Comparison of ENCODE assay signal across 1 cellular context in the genomic region with DNA sequence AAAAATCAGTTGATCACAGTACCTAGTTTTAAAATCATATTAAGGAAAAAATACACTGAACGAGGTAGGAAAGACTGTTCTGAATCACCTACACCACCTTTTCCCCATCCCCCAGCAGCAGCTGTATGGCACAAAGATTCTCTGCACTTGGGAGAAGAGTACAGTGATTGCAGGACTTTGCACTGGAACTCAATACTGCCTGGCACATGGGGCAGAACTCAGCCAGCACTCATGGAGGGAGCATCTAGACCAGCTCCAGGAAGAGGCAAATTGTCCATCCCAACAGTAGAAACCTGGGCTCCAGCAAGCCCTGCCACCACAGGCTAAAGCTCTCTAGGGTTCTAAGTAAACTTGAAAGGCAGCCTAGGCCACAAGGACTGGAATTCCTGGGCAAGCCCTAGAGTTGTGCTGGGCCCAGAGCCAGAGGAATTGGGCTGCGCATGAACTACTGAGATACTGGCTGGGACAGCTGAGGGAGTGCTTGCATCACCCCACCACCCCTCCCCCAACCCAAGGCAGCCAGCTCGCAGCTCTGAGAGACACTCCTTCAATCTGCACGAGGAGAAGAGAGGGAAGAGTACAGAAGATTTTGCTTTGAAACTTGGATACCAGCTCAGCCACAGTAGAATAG.
TF ChIP-seq lines count a peak whose summit lies in the region.

No MANE protein-coding gene starts in this region.

TF ChIP-seq in GM23338, 12 proteins besides CTCF, POLR2A, EP300 and RAD21 (continued from another document):
- TF ChIP-seq, protein P1, sequence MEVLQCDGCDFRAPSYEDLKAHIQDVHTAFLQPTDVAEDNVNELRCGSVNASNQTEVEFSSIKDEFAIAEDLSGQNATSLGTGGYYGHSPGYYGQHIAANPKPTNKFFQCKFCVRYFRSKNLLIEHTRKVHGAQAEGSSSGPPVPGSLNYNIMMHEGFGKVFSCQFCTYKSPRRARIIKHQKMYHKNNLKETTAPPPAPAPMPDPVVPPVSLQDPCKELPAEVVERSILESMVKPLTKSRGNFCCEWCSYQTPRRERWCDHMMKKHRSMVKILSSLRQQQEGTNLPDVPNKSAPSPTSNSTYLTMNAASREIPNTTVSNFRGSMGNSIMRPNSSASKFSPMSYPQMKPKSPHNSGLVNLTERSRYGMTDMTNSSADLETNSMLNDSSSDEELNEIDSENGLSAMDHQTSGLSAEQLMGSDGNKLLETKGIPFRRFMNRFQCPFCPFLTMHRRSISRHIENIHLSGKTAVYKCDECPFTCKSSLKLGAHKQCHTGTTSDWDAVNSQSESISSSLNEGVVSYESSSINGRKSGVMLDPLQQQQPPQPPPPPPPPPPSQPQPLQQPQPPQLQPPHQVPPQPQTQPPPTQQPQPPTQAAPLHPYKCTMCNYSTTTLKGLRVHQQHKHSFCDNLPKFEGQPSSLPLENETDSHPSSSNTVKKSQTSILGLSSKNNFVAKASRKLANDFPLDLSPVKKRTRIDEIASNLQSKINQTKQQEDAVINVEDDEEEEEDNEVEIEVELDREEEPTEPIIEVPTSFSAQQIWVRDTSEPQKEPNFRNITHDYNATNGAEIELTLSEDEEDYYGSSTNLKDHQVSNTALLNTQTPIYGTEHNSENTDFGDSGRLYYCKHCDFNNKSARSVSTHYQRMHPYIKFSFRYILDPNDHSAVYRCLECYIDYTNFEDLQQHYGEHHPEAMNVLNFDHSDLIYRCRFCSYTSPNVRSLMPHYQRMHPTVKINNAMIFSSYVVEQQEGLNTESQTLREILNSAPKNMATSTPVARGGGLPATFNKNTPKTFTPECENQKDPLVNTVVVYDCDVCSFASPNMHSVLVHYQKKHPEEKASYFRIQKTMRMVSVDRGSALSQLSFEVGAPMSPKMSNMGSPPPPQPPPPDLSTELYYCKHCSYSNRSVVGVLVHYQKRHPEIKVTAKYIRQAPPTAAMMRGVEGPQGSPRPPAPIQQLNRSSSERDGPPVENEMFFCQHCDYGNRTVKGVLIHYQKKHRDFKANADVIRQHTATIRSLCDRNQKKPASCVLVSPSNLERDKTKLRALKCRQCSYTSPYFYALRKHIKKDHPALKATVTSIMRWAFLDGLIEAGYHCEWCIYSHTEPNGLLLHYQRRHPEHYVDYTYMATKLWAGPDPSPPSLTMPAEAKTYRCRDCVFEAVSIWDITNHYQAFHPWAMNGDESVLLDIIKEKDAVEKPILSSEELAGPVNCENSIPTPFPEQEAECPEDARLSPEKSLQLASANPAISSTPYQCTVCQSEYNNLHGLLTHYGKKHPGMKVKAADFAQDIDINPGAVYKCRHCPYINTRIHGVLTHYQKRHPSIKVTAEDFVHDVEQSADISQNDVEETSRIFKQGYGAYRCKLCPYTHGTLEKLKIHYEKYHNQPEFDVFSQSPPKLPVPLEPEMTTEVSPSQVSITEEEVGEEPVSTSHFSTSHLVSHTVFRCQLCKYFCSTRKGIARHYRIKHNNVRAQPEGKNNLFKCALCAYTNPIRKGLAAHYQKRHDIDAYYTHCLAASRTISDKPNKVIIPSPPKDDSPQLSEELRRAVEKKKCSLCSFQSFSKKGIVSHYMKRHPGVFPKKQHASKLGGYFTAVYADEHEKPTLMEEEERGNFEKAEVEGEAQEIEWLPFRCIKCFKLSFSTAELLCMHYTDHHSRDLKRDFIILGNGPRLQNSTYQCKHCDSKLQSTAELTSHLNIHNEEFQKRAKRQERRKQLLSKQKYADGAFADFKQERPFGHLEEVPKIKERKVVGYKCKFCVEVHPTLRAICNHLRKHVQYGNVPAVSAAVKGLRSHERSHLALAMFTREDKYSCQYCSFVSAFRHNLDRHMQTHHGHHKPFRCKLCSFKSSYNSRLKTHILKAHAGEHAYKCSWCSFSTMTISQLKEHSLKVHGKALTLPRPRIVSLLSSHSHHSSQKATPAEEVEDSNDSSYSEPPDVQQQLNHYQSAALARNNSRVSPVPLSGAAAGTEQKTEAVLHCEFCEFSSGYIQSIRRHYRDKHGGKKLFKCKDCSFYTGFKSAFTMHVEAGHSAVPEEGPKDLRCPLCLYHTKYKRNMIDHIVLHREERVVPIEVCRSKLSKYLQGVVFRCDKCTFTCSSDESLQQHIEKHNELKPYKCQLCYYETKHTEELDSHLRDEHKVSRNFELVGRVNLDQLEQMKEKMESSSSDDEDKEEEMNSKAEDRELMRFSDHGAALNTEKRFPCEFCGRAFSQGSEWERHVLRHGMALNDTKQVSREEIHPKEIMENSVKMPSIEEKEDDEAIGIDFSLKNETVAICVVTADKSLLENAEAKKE (CRISPR knock-in tag; IDR thresholded peaks at IDR 0.05): no peak
- TF ChIP-seq ZNF114 (CRISPR knock-in tag; IDR thresholded peaks at IDR 0.05) (no peak), STAT1 (IDR thresholded peaks at IDR 0.05; ENCODE audit: unreplicated experiment) (no peak), ZNF331 (CRISPR knock-in tag; IDR thresholded peaks at IDR 0.05; ENCODE audit: low read depth) (no peak), CREB1 (CRISPR knock-in tag; IDR thresholded peaks at IDR 0.05; ENCODE audit: low read depth) (no peak), EZH2phosphoT487 (IDR thresholded peaks at IDR 0.05; ENCODE audit: unreplicated experiment) (no peak), NANOG (IDR thresholded peaks at IDR 0.05; ENCODE audit: borderline replicate concordance) (no peak), POLR2AphosphoS5 (IDR thresholded peaks at IDR 0.05; ENCODE audit: low read depth) (no peak), JUNB (IDR thresholded peaks at IDR 0.05; ENCODE audit: unreplicated experiment) (no peak), EZH2 (IDR thresholded peaks at IDR 0.05; ENCODE audit: low read depth, unreplicated experiment) (no peak)
